Comparison of ENCODE assay signal across 18 cellular contexts in genomic region chr12:40697566-40698257, GRCh38. TPM values are rescaled to one million over a fixed set of nuclear protein-coding genes. Genes with fewer than 3 reads are reported as not detected.
DNase-seq lines count a peak whose midpoint lies in the region; ATAC-seq, FAIRE-seq and TF ChIP-seq lines count a peak whose summit lies in the region.
"Had no signal": no experiment of that assay in that cellular context is flagged by ENCODE, and none has a peak within 500 bp of the region (broad histone marks: within the 10 kb centered on the region; RNA-seq: fewer than 3 reads in every experiment).

No MANE protein-coding gene starts in this region.

- H3K27me3 ChIP-seq in bronchial epithelial cell (ENCODE audit: control insufficient read depth, insufficient read depth, low read length), result no peaks in the 10 kb centered on the region
- no peaks in the 10 kb centered on the region for H3K27me3 ChIP-seq in effector memory CD4-positive, alpha-beta T cell (replicated peaks; ENCODE audit: control insufficient read depth, insufficient read depth, low read length, poor library complexity, severe bottlenecking)
- H3K27me3 ChIP-seq: Peyer's patch had no signal

- H3K36me3 ChIP-seq in bronchial epithelial cell (ENCODE audit: control insufficient read depth, insufficient read depth, low read length), result no peaks in the 10 kb centered on the region
- H3K36me3 ChIP-seq in effector memory CD4-positive, alpha-beta T cell (ENCODE audit: control insufficient read depth, insufficient read depth, low read length), result no peaks in the 10 kb centered on the region
- H3K36me3 ChIP-seq: Peyer's patch, upper lobe of left lung had no signal

- FAIRE-seq in bronchial epithelial cell (lab: Jason Lieb, UNC), result no peak
- FAIRE-seq in GM19239 (lab: Jason Lieb, UNC), result no peak
- FAIRE-seq: A204.1, endothelial cell of umbilical vein, GM12891, H1 had no signal

- H3K9me3 ChIP-seq in effector memory CD4-positive, alpha-beta T cell (ENCODE audit: control insufficient read depth, low read length), result no peaks in the 10 kb centered on the region
- H3K9me3 ChIP-seq: Peyer's patch, upper lobe of left lung had no signal

- H3K9me3 Mint-ChIP-seq in type B pancreatic cell, result no peaks in the 10 kb centered on the region

- DNase-seq in NCI-H1436 (lab: John Stamatoyannopoulos, UW) (peak; percentile 26), NCI-H1436 treated with DMSO at 0.1 percent for 48 hours (lab: John Stamatoyannopoulos, UW) (no peak), NCI-H524 treated with DMSO at 0.1 percent for 48 hours (lab: John Stamatoyannopoulos, UW) (peak; percentile 89), bronchial epithelial cell (ENCODE audit: low read depth) (peak; percentile 99), type B pancreatic cell (ENCODE audit: extremely low spot score, unreplicated experiment) (no peak), GM19239 (ENCODE audit: insufficient read length, low spot score) (no peak)
- DNase-seq in effector memory CD4-positive, alpha-beta T cell, result no peak
- DNase-seq: activated CD8-positive, alpha-beta memory T cell treated with anti-CD3 and anti-CD28 coated beads for 24 hours; activated gamma-delta T cell treated with Interleukin-2 at 50 U/mL for 16 hours; DMS79; Peyer's patch; upper lobe of left lung had no signal

- H3K4me3 ChIP-seq in bronchial epithelial cell (ENCODE audit: low read depth, low read length), result no peak overlapping the region
- no peak overlapping the region for H3K4me3 ChIP-seq in effector memory CD4-positive, alpha-beta T cell (ENCODE audit: insufficient read depth, low read depth, low read length, poor library complexity, severe bottlenecking)
- H3K4me3 ChIP-seq: Peyer's patch, upper lobe of left lung had no signal

- H3K27ac Mint-ChIP-seq in type B pancreatic cell, result peak overlapping the region; percentile 73
- H3K27ac Mint-ChIP-seq: brain had no signal

- no peak for ATAC-seq in GM21619 (IDR thresholded peaks at IDR 0.05; ENCODE audit: unreplicated experiment)

- H3K27ac ChIP-seq in effector memory CD4-positive, alpha-beta T cell (ENCODE audit: insufficient read depth, low read length, poor library complexity, severe bottlenecking), result no peak overlapping the region
- H3K27ac ChIP-seq: Peyer's patch, upper lobe of left lung had no signal

- TF ChIP-seq CTCF in bronchial epithelial cell (IDR thresholded peaks at IDR 0.05; ENCODE audit: insufficient read depth, low read length, severe bottlenecking), result no peak
- no peak for TF ChIP-seq CTCF in type B pancreatic cell (conservative IDR thresholded peaks at IDR 0.05)

- peaks cover 32% of the 10 kb centered on the region for H3K27me3 Mint-ChIP-seq in type B pancreatic cell

- H3K36me3 Mint-ChIP-seq in type B pancreatic cell, result no peaks in the 10 kb centered on the region

- H3K4me1 ChIP-seq in effector memory CD4-positive, alpha-beta T cell (ENCODE audit: control insufficient read depth, insufficient read depth, low read length, poor library complexity, severe bottlenecking), result no peaks in the 10 kb centered on the region
- H3K4me1 ChIP-seq: Peyer's patch had no signal

- peak overlapping the region; percentile 44 for H3K4me3 Mint-ChIP-seq in type B pancreatic cell

- no peaks in the 10 kb centered on the region for H3K4me1 Mint-ChIP-seq in type B pancreatic cell (ENCODE audit: unreplicated experiment)

RNA-seq across cellular contexts. Expression of gene CNTN1, which starts 5.5 kb away (rescaled TPM):
- total RNA-seq in bronchial epithelial cell, result 2.4 and 30.3 TPM in 2 replicates
- total RNA-seq in type B pancreatic cell (ENCODE audit: low replicate concordance), result 19.3 and 25.2 TPM in 2 replicates

Comparison
In these comparisons a context has a peak if more than half of its experiments do, and no peak if none do; other contexts are left out.
1. DNase-seq: peak in NCI-H1436 (single experiment), NCI-H524 treated with DMSO at 0.1 percent for 48 hours (single experiment) and bronchial epithelial cell (single experiment); none in NCI-H1436 treated with DMSO at 0.1 percent for 48 hours (single experiment), type B pancreatic cell (single experiment), effector memory CD4-positive, alpha-beta T cell (0 of 3) and GM19239 (single experiment).